In the genomic region with DNA sequence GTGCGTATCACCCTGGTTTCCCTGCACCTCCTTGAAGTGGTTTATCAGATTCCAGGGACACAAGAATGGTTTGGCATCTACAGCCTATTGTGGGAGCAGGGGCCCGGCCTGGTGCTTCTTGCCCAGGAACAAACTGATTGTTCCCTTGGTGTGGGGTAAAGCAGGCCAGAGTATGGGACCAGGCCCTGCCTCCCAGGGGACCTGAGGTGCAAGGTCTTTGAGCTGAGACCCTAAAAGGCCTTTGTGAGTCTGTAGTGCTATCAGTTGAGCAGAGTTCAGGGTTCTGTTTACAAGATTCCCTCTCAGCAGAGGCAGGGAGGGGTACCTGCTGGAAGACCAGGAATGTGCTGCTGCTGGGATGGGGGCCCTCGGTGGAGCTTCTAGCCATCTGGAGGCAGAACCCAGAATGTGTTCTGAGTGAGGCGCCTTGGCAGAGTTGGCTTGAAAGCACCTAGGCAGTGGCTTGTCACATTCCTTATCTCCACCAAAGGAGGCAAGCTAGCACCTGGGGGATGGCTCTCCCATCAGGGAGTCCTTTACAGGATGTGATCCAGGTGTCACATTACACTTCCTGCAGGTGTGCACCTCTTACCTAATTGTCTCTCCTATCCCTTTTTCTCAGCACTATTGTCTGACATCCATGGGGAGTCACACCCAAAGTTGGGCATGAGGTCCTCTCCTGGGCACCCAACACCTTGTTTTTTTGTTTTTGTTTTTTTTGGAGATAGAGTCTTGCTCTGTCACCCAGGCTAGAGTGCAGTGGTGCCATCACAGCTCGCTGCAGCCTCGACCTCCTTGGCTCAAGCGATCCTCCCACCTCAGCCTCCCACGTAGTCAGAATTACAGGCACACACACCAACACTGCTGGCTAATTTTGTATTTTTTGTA, we compare ENCODE assay signal across 8 cellular contexts. TPM values are rescaled to one million over a fixed set of nuclear protein-coding genes. Genes with fewer than 3 reads are reported as not detected.
DNase-seq lines count a peak whose midpoint lies in the region; ATAC-seq and TF ChIP-seq lines count a peak whose summit lies in the region.

No MANE protein-coding gene starts in this region.

- H3K4me1 ChIP-seq in Peyer's patch (peaks cover 0 to 65% (median 8%) of the 10 kb centered on the region in 4 donors), stomach (peaks cover 56 to 95% (median 73%) of the 10 kb centered on the region in 4 donors)

- H3K36me3 ChIP-seq in Peyer's patch (no peaks in the 10 kb centered on the region), stomach (no peaks in the 10 kb centered on the region)

- H3K27ac ChIP-seq in Peyer's patch (peak overlapping the region in 3 of 4 donors; percentile 44 to 53 (median 49)), stomach (peak overlapping the region; percentile 37 to 82 (median 78))

- peak; percentile 54 for DNase-seq in LoVo (ENCODE audit: low spot score)
- no peak for DNase-seq in Peyer's patch
- peak; percentile 86 for DNase-seq in iPS DF 4.7 (ENCODE audit: extremely low read depth, low spot score)
- DNase-seq in stomach: no peak
- no peak for DNase-seq in activated gamma-delta T cell (lab: John Stamatoyannopoulos, UW)

- WGBS in stomach, 5 donors: 68 to 75% (median 69%) methylated on average over 8 of the region's 8 CpGs

- H3K4me3 ChIP-seq in Peyer's patch (no peak overlapping the region), stomach (no peak overlapping the region)

- TF ChIP-seq POLR2A in Peyer's patch (IDR thresholded peaks at IDR 0.05): no peak
- no peak for TF ChIP-seq POLR2A in stomach (IDR thresholded peaks at IDR 0.05)

- H3K27me3 ChIP-seq in Peyer's patch (no peaks in the 10 kb centered on the region), stomach (no peaks in the 10 kb centered on the region)

- no peaks in the 10 kb centered on the region for H3K9me3 ChIP-seq in Peyer's patch
- H3K9me3 ChIP-seq in stomach: no peaks in the 10 kb centered on the region

- TF ChIP-seq CTCF in Peyer's patch (IDR thresholded peaks at IDR 0.05): no peak
- no peak for TF ChIP-seq CTCF in stomach (IDR thresholded peaks at IDR 0.05)

- no peak for TF ChIP-seq EP300 in stomach (IDR thresholded peaks at IDR 0.05)

- intact Hi-C loops in stomach (cut with DNase I; ENCODE audit: low total_unique reads): loop anchor here (10.0 kb wide), 1 partner anchor 53 kb away; no protein-coding TSS in a partner anchor

- no peak for ATAC-seq in GM21723 (IDR thresholded peaks at IDR 0.05; ENCODE audit: unreplicated experiment)
- ATAC-seq in activated CD4-positive, CD25-positive, alpha-beta regulatory T cell treated with anti-CD3 and anti-CD28 coated beads, Interleukin-2, amount 50 U/mL, for 24 hours: no peak
- no peak for ATAC-seq in HG02571 (IDR thresholded peaks at IDR 0.05; ENCODE audit: unreplicated experiment)

RNA-seq across cellular contexts. Expression of gene FLNB, which starts 13.1 kb away (rescaled TPM):
- total RNA-seq in Peyer's patch (100 to 1,000 TPM; 116 to 533 (median 439) TPM), stomach (100 to 1,000 TPM in 3 of 5 donors, 10 to 100 TPM in 2; 51.3 to 204 (median 112) TPM)
- polyA plus RNA-seq in stomach: 10 to 100 TPM; 38.2 to 76.2 (median 45.1) TPM

Comparison
In these comparisons a context has a peak if more than half of its experiments do, and no peak if none do; other contexts are left out.
1. DNase-seq: peak in LoVo (single experiment) and iPS DF 4.7 (single experiment); none in Peyer's patch (0 of 3), stomach (single experiment) and activated gamma-delta T cell (single experiment).